In genomic region chr9:4670591-4670990, GRCh38 we compare ENCODE assay signal across 26 cellular contexts. TPM values are rescaled to one million over a fixed set of nuclear protein-coding genes. Genes with fewer than 3 reads are reported as not detected.
DNase-seq lines count a peak whose midpoint lies in the region; ATAC-seq lines count a peak whose summit lies in the region.
"Had no signal": no experiment of that assay in that cellular context is flagged by ENCODE, and none has a peak within 500 bp of the region (broad histone marks: within the 10 kb centered on the region; RNA-seq: fewer than 3 reads in every experiment).

No MANE protein-coding gene starts in this region.

- no peaks in the 10 kb centered on the region for H3K9me3 Mint-ChIP-seq in stimulated activated naive CD8-positive, alpha-beta T cell treated with anti-CD3 and anti-CD28 coated beads, Interleukin-15, Interleukin-2, amounts not matched to agents 100 ng/mL and 50 ng/mL, for 24 hours
- H3K9me3 Mint-ChIP-seq in T-cell: no peaks in the 10 kb centered on the region
- H3K9me3 Mint-ChIP-seq in activated T-helper 2 cell treated with anti-CD3 and anti-CD28 coated beads, Interferon-gamma antibody, Interleukin-2, Interleukin-4, amounts not matched to agents 10 μg/mL and 5 μg/mL and 100 μg/mL, durations not matched to agents 14 hours and 24 hours and 36 hours: no peaks in the 10 kb centered on the region
- H3K9me3 Mint-ChIP-seq in stimulated activated naive CD8-positive, alpha-beta T cell treated with anti-CD3 and anti-CD28 coated beads, Interleukin-15, amount 100 ng/mL, for 72 hours: no peaks in the 10 kb centered on the region
- H3K9me3 Mint-ChIP-seq: effector memory CD8-positive, alpha-beta T cell had no signal

- no peak overlapping the region for H2BK15ac ChIP-seq in mesendoderm (replicated peaks; ENCODE audit: low read depth)

- peak overlapping the region; percentile 12 for H3K27ac Mint-ChIP-seq in stimulated activated naive CD8-positive, alpha-beta T cell treated with anti-CD3 and anti-CD28 coated beads, Interleukin-15, Interleukin-2, amounts not matched to agents 100 ng/mL and 50 ng/mL, for 24 hours
- peak overlapping the region; percentile 74 to 82 for H3K27ac Mint-ChIP-seq in T-cell
- peak overlapping the region; percentile 50 for H3K27ac Mint-ChIP-seq in activated T-helper 2 cell treated with anti-CD3 and anti-CD28 coated beads, Interferon-gamma antibody, Interleukin-2, Interleukin-4, amounts not matched to agents 10 μg/mL and 5 μg/mL and 100 μg/mL, durations not matched to agents 14 hours and 24 hours and 36 hours
- peak overlapping the region; percentile 34 to 65 for H3K27ac Mint-ChIP-seq in stimulated activated naive CD8-positive, alpha-beta T cell treated with anti-CD3 and anti-CD28 coated beads, Interleukin-15, amount 100 ng/mL, for 72 hours
- H3K27ac Mint-ChIP-seq: effector memory CD8-positive, alpha-beta T cell had no signal

- H3K27me3 Mint-ChIP-seq in stimulated activated naive CD8-positive, alpha-beta T cell treated with anti-CD3 and anti-CD28 coated beads, Interleukin-15, Interleukin-2, amounts not matched to agents 100 ng/mL and 50 ng/mL, for 24 hours: no peaks in the 10 kb centered on the region
- H3K27me3 Mint-ChIP-seq in T-cell: no peaks in the 10 kb centered on the region
- peaks cover 9% of the 10 kb centered on the region for H3K27me3 Mint-ChIP-seq in activated T-helper 2 cell treated with anti-CD3 and anti-CD28 coated beads, Interferon-gamma antibody, Interleukin-2, Interleukin-4, amounts not matched to agents 10 μg/mL and 5 μg/mL and 100 μg/mL, durations not matched to agents 14 hours and 24 hours and 36 hours (ENCODE audit: low read depth)
- no peaks in the 10 kb centered on the region for H3K27me3 Mint-ChIP-seq in stimulated activated naive CD8-positive, alpha-beta T cell treated with anti-CD3 and anti-CD28 coated beads, Interleukin-15, amount 100 ng/mL, for 72 hours

- no peak for ATAC-seq in stimulated activated naive CD8-positive, alpha-beta T cell treated with anti-CD3 and anti-CD28 coated beads, Interleukin-15, Interleukin-2, amounts not matched to agents 100 U/mL and 50 U/mL, for 24 hours
- ATAC-seq in T-cell (replicated peaks in 1 of 4) (no peak), GM19035 (IDR thresholded peaks at IDR 0.05; ENCODE audit: unreplicated experiment) (no peak)
- no peak for ATAC-seq in stimulated activated naive CD8-positive, alpha-beta T cell treated with anti-CD3 and anti-CD28 coated beads, Interleukin-15, amount 100 ng/mL, for 72 hours
- ATAC-seq: effector memory CD8-positive, alpha-beta T cell; esophagus mucosa; foreskin keratinocyte; heart right ventricle; left cardiac atrium; Panc1; upper lobe of right lung had no signal

- no peak overlapping the region for H3K4me2 ChIP-seq in mesendoderm (ENCODE audit: low read length)

- DNase-seq in stimulated activated naive CD8-positive, alpha-beta T cell treated with anti-CD3 and anti-CD28 coated beads, Interleukin-15, Interleukin-2, amounts not matched to agents 100 U/mL and 50 U/mL, for 24 hours: no peak
- DNase-seq in T-cell: no peak
- DNase-seq in activated T-helper 2 cell treated with anti-CD3 and anti-CD28 coated beads, Interferon-gamma antibody, Interleukin-2, Interleukin-4, amounts not matched to agents 10 μg/mL and 5 μg/mL and 100 μg/mL, durations not matched to agents 14 hours and 24 hours and 36 hours (ENCODE audit: low spot score): no peak
- DNase-seq in stimulated activated naive CD8-positive, alpha-beta T cell treated with anti-CD3 and anti-CD28 coated beads, Interleukin-15, amount 100 ng/mL, for 72 hours: no peak
- DNase-seq in mesendoderm: no peak
- no peak for DNase-seq in effector CD8-positive, alpha-beta T cell (lab: John Stamatoyannopoulos, UW)
- DNase-seq: amygdala; CD4-positive, CD25-positive, alpha-beta regulatory T cell; colonic mucosa; effector memory CD8-positive, alpha-beta T cell; EL; foreskin keratinocyte; heart right ventricle; left cardiac atrium; MM.1S; NCI-H1436 treated with DMSO at 0.1 percent for 48 hours; occipital lobe; SIG-M5; substantia nigra; upper lobe of right lung; WERI-Rb-1 had no signal

- no peaks in the 10 kb centered on the region for H3K36me3 Mint-ChIP-seq in stimulated activated naive CD8-positive, alpha-beta T cell treated with anti-CD3 and anti-CD28 coated beads, Interleukin-15, Interleukin-2, amounts not matched to agents 100 ng/mL and 50 ng/mL, for 24 hours (ENCODE audit: low read depth)
- H3K36me3 Mint-ChIP-seq in T-cell: peaks cover 3% of the 10 kb centered on the region
- no peaks in the 10 kb centered on the region for H3K36me3 Mint-ChIP-seq in activated T-helper 2 cell treated with anti-CD3 and anti-CD28 coated beads, Interferon-gamma antibody, Interleukin-2, Interleukin-4, amounts not matched to agents 10 μg/mL and 5 μg/mL and 100 μg/mL, durations not matched to agents 14 hours and 24 hours and 36 hours (ENCODE audit: low read depth)

- no CpG with 5 or more reads among the region's 3 CpGs for WGBS in mesendoderm (ENCODE audit: extremely low coverage, insufficient coverage, low lambda C conversion rate)

- POLR2A ChIA-PET in T-cell (lab: Charles Lee): no interaction called here

- H3K79me1 ChIP-seq in mesendoderm (ENCODE audit: low read length): no peaks in the 10 kb centered on the region

- no peak overlapping the region for H3K18ac ChIP-seq in mesendoderm (ENCODE audit: low read length)

- H3K27ac ChIP-seq in mesendoderm (ENCODE audit: low read depth, low read length): no peak overlapping the region
- H3K27ac ChIP-seq: colonic mucosa, foreskin keratinocyte, heart right ventricle, upper lobe of right lung, WERI-Rb-1 had no signal

- no peak overlapping the region for H3K4ac ChIP-seq in mesendoderm (ENCODE audit: low read depth, low read length)

- H3K23ac ChIP-seq in mesendoderm (ENCODE audit: low read length): no peak overlapping the region

- no peak overlapping the region for H3K4me3 Mint-ChIP-seq in stimulated activated naive CD8-positive, alpha-beta T cell treated with anti-CD3 and anti-CD28 coated beads, Interleukin-15, Interleukin-2, amounts not matched to agents 100 ng/mL and 50 ng/mL, for 24 hours
- H3K4me3 Mint-ChIP-seq in T-cell: no peak overlapping the region
- no peak overlapping the region for H3K4me3 Mint-ChIP-seq in activated T-helper 2 cell treated with anti-CD3 and anti-CD28 coated beads, Interferon-gamma antibody, Interleukin-2, Interleukin-4, amounts not matched to agents 10 μg/mL and 5 μg/mL and 100 μg/mL, durations not matched to agents 14 hours and 24 hours and 36 hours (ENCODE audit: low read depth)
- peak overlapping the region; percentile 30 to 43 for H3K4me3 Mint-ChIP-seq in stimulated activated naive CD8-positive, alpha-beta T cell treated with anti-CD3 and anti-CD28 coated beads, Interleukin-15, amount 100 ng/mL, for 72 hours
- H3K4me3 Mint-ChIP-seq: CD4-positive, CD25-positive, alpha-beta regulatory T cell; effector memory CD8-positive, alpha-beta T cell had no signal

- H3K27me3 ChIP-seq in mesendoderm (ENCODE audit: insufficient read depth, low read length, poor library complexity): no peaks in the 10 kb centered on the region
- H3K27me3 ChIP-seq: colonic mucosa, foreskin keratinocyte, heart right ventricle, upper lobe of right lung had no signal

- CTCF ChIA-PET in T-cell (lab: Charles Lee): interaction anchor here in 1 of 2 donors (0.7 kb wide), 1 partner anchor 755 kb away, joined by 3 read pairs; no protein-coding TSS in a partner anchor

- no peak overlapping the region for H4K5ac ChIP-seq in mesendoderm (ENCODE audit: low read length)

- H3K9ac ChIP-seq in mesendoderm (ENCODE audit: low read length): no peak overlapping the region

- H3K79me2 ChIP-seq in mesendoderm (ENCODE audit: control insufficient read depth, insufficient read depth, low read length): no peaks in the 10 kb centered on the region

- H2BK120ac ChIP-seq in mesendoderm (ENCODE audit: low read depth, low read length): no peak overlapping the region

- no peak overlapping the region for H4K8ac ChIP-seq in mesendoderm (ENCODE audit: low read depth, low read length)

- peaks cover 42% of the 10 kb centered on the region for H3K4me1 Mint-ChIP-seq in stimulated activated naive CD8-positive, alpha-beta T cell treated with anti-CD3 and anti-CD28 coated beads, Interleukin-15, Interleukin-2, amounts not matched to agents 100 ng/mL and 50 ng/mL, for 24 hours (ENCODE audit: low read depth)
- peaks cover 36 to 38% (median 37%) of the 10 kb centered on the region in 3 donors for H3K4me1 Mint-ChIP-seq in T-cell
- peaks cover 34% of the 10 kb centered on the region for H3K4me1 Mint-ChIP-seq in activated T-helper 2 cell treated with anti-CD3 and anti-CD28 coated beads, Interferon-gamma antibody, Interleukin-2, Interleukin-4, amounts not matched to agents 10 μg/mL and 5 μg/mL and 100 μg/mL, durations not matched to agents 14 hours and 24 hours and 36 hours (ENCODE audit: low read depth)
- H3K4me1 Mint-ChIP-seq in stimulated activated naive CD8-positive, alpha-beta T cell treated with anti-CD3 and anti-CD28 coated beads, Interleukin-15, amount 100 ng/mL, for 72 hours: peaks cover 50% of the 10 kb centered on the region

- intact Hi-C loops in activated T-helper 2 cell treated with anti-CD3 and anti-CD28 coated beads, Interferon-gamma antibody, Interleukin-2, Interleukin-4, amounts not matched to agents 10 μg/mL and 5 μg/mL and 100 μg/mL, durations not matched to agents 14 hours and 24 hours and 36 hours (cut with micrococcal nuclease): loop anchor here (10.0 kb wide), 1 partner anchor 366 kb away; the partner anchor contains the start of gene GLIS3

- no peak overlapping the region for H2BK5ac ChIP-seq in mesendoderm (ENCODE audit: low read length)

- H3K4me3 ChIP-seq in mesendoderm (ENCODE audit: low read length): no peak overlapping the region
- H3K4me3 ChIP-seq: colonic mucosa, heart right ventricle, upper lobe of right lung had no signal

- no peaks in the 10 kb centered on the region for H3K4me1 ChIP-seq in mesendoderm (ENCODE audit: control insufficient read depth, low read depth, low read length)
- H3K4me1 ChIP-seq: colonic mucosa, upper lobe of right lung had no signal

- no peak overlapping the region for H2AK5ac ChIP-seq in mesendoderm (ENCODE audit: low read length)

- no peak overlapping the region for H3K56ac ChIP-seq in mesendoderm (ENCODE audit: low read length)

- H3K36me3 ChIP-seq in mesendoderm (ENCODE audit: control insufficient read depth, insufficient read depth, low read length): no peaks in the 10 kb centered on the region
- H3K36me3 ChIP-seq: colonic mucosa, heart right ventricle, upper lobe of right lung, WERI-Rb-1 had no signal

RNA-seq across cellular contexts. Expression of gene SPATA6L, which starts 4.3 kb away (rescaled TPM):
- 1 to 10 TPM; 1.2 to 5.2 (median 2.5) TPM for total RNA-seq in T-cell
- total RNA-seq in activated T-helper 2 cell treated with anti-CD3 and anti-CD28 coated beads, Interferon-gamma antibody, Interleukin-2, Interleukin-4, amounts not matched to agents 10 μg/mL and 5 μg/mL and 100 μg/mL, durations not matched to agents 14 hours and 24 hours and 36 hours: 0.21 and 0.68 TPM in 2 replicates
- 0.17 TPM for polyA plus RNA-seq in mesendoderm (2013, experiment 1 of 2)
- polyA plus RNA-seq in mesendoderm (2013, experiment 2 of 2): 0.46 TPM
- total RNA-seq: NCI-H460 had no signal

RNA-seq across cellular contexts. Expression of gene PLPP6, which starts 8.5 kb away (rescaled TPM):
- total RNA-seq in T-cell: 10 to 100 TPM in 3 of 5 donors, 1 to 10 TPM in 2; 6.7 to 15.8 (median 14.3) TPM
- 4.8 and 5.9 TPM in 2 replicates for total RNA-seq in activated T-helper 2 cell treated with anti-CD3 and anti-CD28 coated beads, Interferon-gamma antibody, Interleukin-2, Interleukin-4, amounts not matched to agents 10 μg/mL and 5 μg/mL and 100 μg/mL, durations not matched to agents 14 hours and 24 hours and 36 hours
- polyA plus RNA-seq in mesendoderm (2013, experiment 1 of 2): 6.6 TPM
- 6.4 TPM for polyA plus RNA-seq in mesendoderm (2013, experiment 2 of 2)

RNA-seq across cellular contexts. Expression of gene CDC37L1, which starts 8.8 kb away (rescaled TPM):
- 10 to 100 TPM; 20.6 to 26.8 (median 23.7) TPM for total RNA-seq in T-cell
- 10.0 and 10.2 TPM in 2 replicates for total RNA-seq in activated T-helper 2 cell treated with anti-CD3 and anti-CD28 coated beads, Interferon-gamma antibody, Interleukin-2, Interleukin-4, amounts not matched to agents 10 μg/mL and 5 μg/mL and 100 μg/mL, durations not matched to agents 14 hours and 24 hours and 36 hours
- 13.9 TPM for polyA plus RNA-seq in mesendoderm (2013, experiment 1 of 2)
- 14.4 TPM for polyA plus RNA-seq in mesendoderm (2013, experiment 2 of 2)

Comparison
In these comparisons a context has a peak if more than half of its experiments do, and no peak if none do; other contexts are left out.
1. H3K4me3 Mint-ChIP-seq: peak in stimulated activated naive CD8-positive, alpha-beta T cell treated with anti-CD3 and anti-CD28 coated beads, Interleukin-15, amount 100 ng/mL, for 72 hours (2 of 2); none in stimulated activated naive CD8-positive, alpha-beta T cell treated with anti-CD3 and anti-CD28 coated beads, Interleukin-15, Interleukin-2, amounts not matched to agents 100 ng/mL and 50 ng/mL, for 24 hours (single experiment), T-cell (0 of 3) and activated T-helper 2 cell treated with anti-CD3 and anti-CD28 coated beads, Interferon-gamma antibody, Interleukin-2, Interleukin-4, amounts not matched to agents 10 μg/mL and 5 μg/mL and 100 μg/mL, durations not matched to agents 14 hours and 24 hours and 36 hours (single experiment).
2. H3K27ac Mint-ChIP-seq: peak in every context shown above with its lines; median percentile 78 in T-cell; 50 in activated T-helper 2 cell treated with anti-CD3 and anti-CD28 coated beads, Interferon-gamma antibody, Interleukin-2, Interleukin-4, amounts not matched to agents 10 μg/mL and 5 μg/mL and 100 μg/mL, durations not matched to agents 14 hours and 24 hours and 36 hours; 50 in stimulated activated naive CD8-positive, alpha-beta T cell treated with anti-CD3 and anti-CD28 coated beads, Interleukin-15, amount 100 ng/mL, for 72 hours; 12 in stimulated activated naive CD8-positive, alpha-beta T cell treated with anti-CD3 and anti-CD28 coated beads, Interleukin-15, Interleukin-2, amounts not matched to agents 100 ng/mL and 50 ng/mL, for 24 hours.